Comparison of ENCODE assay signal across 27 cellular contexts in the genomic region with DNA sequence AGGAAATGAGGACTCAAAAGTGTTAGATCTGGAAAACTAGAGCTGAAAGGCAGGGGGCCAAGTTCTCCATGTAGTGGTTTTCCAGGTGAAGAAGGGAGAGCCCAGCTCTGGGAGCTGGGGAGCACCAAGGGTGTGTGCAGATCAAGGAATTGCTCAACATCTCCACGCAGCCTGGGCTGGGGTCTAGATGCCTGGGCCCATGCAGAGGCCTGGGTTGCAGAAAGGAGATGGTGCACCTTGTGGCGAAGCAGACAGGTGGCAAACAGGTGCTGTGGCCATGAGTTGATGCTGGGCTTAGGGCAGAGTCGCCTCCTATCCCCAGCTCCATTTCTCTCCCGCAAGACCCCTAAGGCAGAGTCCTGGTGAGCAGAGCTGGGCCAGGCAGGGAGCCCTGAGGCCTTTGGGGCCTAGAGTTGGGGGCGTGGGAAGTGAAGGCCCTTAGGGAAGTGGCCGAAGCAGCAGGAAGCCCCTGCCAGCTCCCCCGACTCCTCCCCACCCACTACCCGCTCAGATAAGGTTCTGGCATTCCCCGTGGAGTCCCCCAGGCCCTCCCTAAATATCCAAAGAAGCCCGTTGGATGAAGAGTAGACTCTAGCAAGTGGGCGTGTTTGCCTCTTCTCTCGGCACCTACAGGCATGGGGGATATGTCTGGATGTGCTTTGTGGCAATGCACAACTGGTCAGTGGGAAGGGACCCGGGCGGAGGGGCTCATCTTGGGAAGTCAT. TPM values are rescaled to one million over a fixed set of nuclear protein-coding genes. Genes with fewer than 3 reads are reported as not detected.
"Had no signal": no experiment of that assay in that cellular context is flagged by ENCODE, and none has a peak within 500 bp of the region (broad histone marks: within the 10 kb centered on the region; RNA-seq: fewer than 3 reads in every experiment).

No MANE protein-coding gene starts in this region.

- H3K9me3 Mint-ChIP-seq: activated CD4-positive, alpha-beta memory T cell treated with anti-CD3 and anti-CD28 coated beads, Interleukin-2, amount 10 ng/mL, durations not matched to agents 7 days and 5 days; activated T-helper 17 cell treated with anti-CD3 and anti-CD28 coated beads, Interleukin-2, amount 50 U/mL, for 72 hours; central memory CD8-positive, alpha-beta T cell; memory B cell; neural crest cell; T-helper 2 cell treated with Interferon-gamma antibody and Interleukin-4, amounts not matched to agents 5 μg/mL and 100 μg/mL, for 36 hours had no signal

- H3K4me1 ChIP-seq: colonic mucosa, heart right ventricle, left ventricle myocardium inferior, psoas muscle, testis had no signal

- H3K27me3 ChIP-seq: colonic mucosa, ovary, testis, upper lobe of left lung had no signal

- H3K36me3 ChIP-seq: brain microvascular endothelial cell, colonic mucosa, esophagus muscularis mucosa, heart right ventricle, left ventricle myocardium inferior, ovary, stomach, upper lobe of left lung had no signal

- H3K4me3 ChIP-seq: colonic mucosa, esophagus muscularis mucosa, heart right ventricle, left ventricle myocardium inferior, ovary, psoas muscle, smooth muscle cell, stomach, testis, upper lobe of left lung had no signal

- DNase-seq: activated CD4-positive, alpha-beta memory T cell treated with anti-CD3 and anti-CD28 coated beads, Interleukin-2, amount 10 ng/mL, durations not matched to agents 7 days and 5 days; activated CD4-positive, alpha-beta T cell treated with anti-CD3 and anti-CD28 coated beads for 48 hours; activated CD4-positive, CD25-positive, alpha-beta regulatory T cell; activated CD8-positive, alpha-beta memory T cell treated with anti-CD3 and anti-CD28 coated beads, Interleukin-2, amount 10 ng/mL, durations not matched to agents 7 days and 5 days; activated naive CD4-positive, alpha-beta T cell; activated T-cell treated with anti-CD3 and anti-CD28 coated beads, Interleukin-2, amount 50 U/mL, for 1 hour; anterior cingulate cortex; brain microvascular endothelial cell; colonic mucosa; heart right ventricle; kidney glomerular epithelial cell; left ventricle myocardium inferior; ovary; psoas muscle; stimulated activated CD4-positive, alpha-beta T cell treated with anti-CD3 and anti-CD28 coated beads, Interleukin-4, amount 100 ng/mL, for 1 hour; stomach; testis had no signal

- H3K27ac Mint-ChIP-seq: activated CD4-positive, alpha-beta memory T cell treated with anti-CD3 and anti-CD28 coated beads, Interleukin-2, amount 10 ng/mL, durations not matched to agents 7 days and 5 days; activated CD8-positive, alpha-beta memory T cell treated with anti-CD3 and anti-CD28 coated beads, Interleukin-2, amount 10 ng/mL, durations not matched to agents 7 days and 5 days; activated T-helper 17 cell treated with anti-CD3 and anti-CD28 coated beads, Interleukin-2, amount 50 U/mL, for 72 hours; memory B cell; T-helper 2 cell treated with Interferon-gamma antibody and Interleukin-4, amounts not matched to agents 5 μg/mL and 100 μg/mL, for 36 hours had no signal

- H3K4me2 ChIP-seq: smooth muscle cell had no signal

- ATAC-seq: activated CD8-positive, alpha-beta memory T cell treated with anti-CD3 and anti-CD28 coated beads, Interleukin-2, amount 10 ng/mL, durations not matched to agents 7 days and 5 days; activated T-helper 17 cell treated with anti-CD3 and anti-CD28 coated beads, Interleukin-2, amount 50 U/mL, for 72 hours; heart right ventricle; psoas muscle had no signal

- H3K9me3 ChIP-seq: colonic mucosa, esophagus muscularis mucosa, heart right ventricle, left ventricle myocardium inferior, ovary, psoas muscle, stomach, testis, upper lobe of left lung had no signal

- H3K36me3 Mint-ChIP-seq: activated CD8-positive, alpha-beta memory T cell treated with anti-CD3 and anti-CD28 coated beads, Interleukin-2, amount 10 ng/mL, durations not matched to agents 7 days and 5 days; memory B cell had no signal

- H3K27ac ChIP-seq: brain microvascular endothelial cell, colonic mucosa, esophagus muscularis mucosa, heart right ventricle, left ventricle myocardium inferior, ovary, psoas muscle, stomach, testis, upper lobe of left lung had no signal

RNA-seq across cellular contexts. Expression of gene FOXN1, which starts 0.8 kb away (rescaled TPM):
- total RNA-seq: activated CD4-positive, alpha-beta memory T cell treated with anti-CD3 and anti-CD28 coated beads, Interleukin-2, amount 10 ng/mL, durations not matched to agents 7 days and 5 days; activated CD8-positive, alpha-beta memory T cell treated with anti-CD3 and anti-CD28 coated beads, Interleukin-2, amount 10 ng/mL, durations not matched to agents 7 days and 5 days; activated T-helper 17 cell treated with anti-CD3 and anti-CD28 coated beads, Interleukin-2, amount 50 U/mL, for 72 hours; esophagus muscularis mucosa; heart right ventricle; left ventricle myocardium inferior; mononuclear cell; neural crest cell; ovary; psoas muscle; right cardiac atrium had no signal
- polyA plus RNA-seq: heart right ventricle, ovary, psoas muscle, right cardiac atrium, smooth muscle cell had no signal

RNA-seq across cellular contexts. Expression of gene SLC13A2, which starts 33.5 kb away (rescaled TPM):
- total RNA-seq: activated CD4-positive, alpha-beta memory T cell treated with anti-CD3 and anti-CD28 coated beads, Interleukin-2, amount 10 ng/mL, durations not matched to agents 7 days and 5 days; activated CD8-positive, alpha-beta memory T cell treated with anti-CD3 and anti-CD28 coated beads, Interleukin-2, amount 10 ng/mL, durations not matched to agents 7 days and 5 days; activated T-helper 17 cell treated with anti-CD3 and anti-CD28 coated beads, Interleukin-2, amount 50 U/mL, for 72 hours; esophagus muscularis mucosa; heart right ventricle; left ventricle myocardium inferior; mononuclear cell; neural crest cell; psoas muscle; right cardiac atrium; smooth muscle cell had no signal
- polyA plus RNA-seq: heart right ventricle, ovary, right cardiac atrium, smooth muscle cell had no signal
